10 cellular contexts compared by ENCODE assay signal in the genomic region with DNA sequence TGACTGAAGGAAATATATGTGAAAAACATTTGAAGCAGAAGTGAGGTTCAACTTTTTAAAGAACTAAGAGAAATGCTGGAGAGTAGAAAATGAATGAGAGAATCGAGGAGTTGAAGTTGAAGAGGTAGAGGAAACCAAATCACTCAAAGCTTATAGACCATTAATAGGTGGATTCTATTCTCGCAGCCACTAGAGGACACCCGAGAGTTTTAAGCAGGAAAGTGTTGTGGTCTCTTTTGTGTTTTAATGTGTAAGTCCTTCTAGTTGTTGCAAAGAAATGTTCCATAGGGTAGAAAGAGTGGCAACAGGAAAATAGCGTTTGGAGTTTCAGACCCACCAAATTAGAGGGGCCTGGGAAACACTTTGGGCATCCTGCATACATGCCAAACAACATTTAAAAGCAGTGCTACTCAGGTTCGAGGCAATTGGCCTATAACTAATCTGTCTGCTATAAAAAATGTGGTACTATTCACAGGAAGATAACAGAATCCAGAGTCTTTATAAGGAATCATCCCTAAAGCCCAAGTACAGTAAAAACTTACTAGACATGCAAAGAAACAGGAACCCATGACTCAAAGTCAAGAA.
A peak's percentile ranks its signal among the peaks of the same experiment; 100 is the strongest.
DNase-seq lines count a peak whose midpoint lies in the region; TF ChIP-seq lines count a peak whose summit lies in the region.
"Had no signal": no experiment of that assay in that cellular context is flagged by ENCODE, and none has a peak within 500 bp of the region (broad histone marks: within the 10 kb centered on the region; RNA-seq: fewer than 3 reads in every experiment).

No MANE protein-coding gene starts in this region.

- TF ChIP-seq CTCF in KMS-11 (conservative IDR thresholded peaks at IDR 0.05; ENCODE audit: low read depth, low read length) (peak; percentile 55), astrocyte of the spinal cord (IDR thresholded peaks at IDR 0.05; ENCODE audit: low read depth, low read length) (peak; percentile 41), transverse colon (IDR thresholded peaks at IDR 0.05) (peak in 3 of 5 experiments; percentile 8 to 16 (median 14))

- H3K27ac ChIP-seq in KMS-11 (no peak overlapping the region), transverse colon (no peak overlapping the region)

- H3K79me2 ChIP-seq in KMS-11 (ENCODE audit: insufficient read depth, low read depth): no peaks in the 10 kb centered on the region

- no peaks in the 10 kb centered on the region for H3K4me1 ChIP-seq in KMS-11 (ENCODE audit: low read depth, poor library complexity, severe bottlenecking)
- no peaks in the 10 kb centered on the region for H3K4me1 ChIP-seq in transverse colon

- H3K27me3 ChIP-seq in KMS-11 (ENCODE audit: insufficient read depth, low read depth) (no peaks in the 10 kb centered on the region), transverse colon (no peaks in the 10 kb centered on the region)

- 68 to 75% methylated on average over 4 to 5 of the region's 5 CpGs for WGBS in transverse colon (ENCODE audit: low coverage in 1 of 2), 2 donors

- no peaks in the 10 kb centered on the region for H3K9me3 ChIP-seq in transverse colon

- no peak for TF ChIP-seq POLR2A in transverse colon (IDR thresholded peaks at IDR 0.05)

- no peak overlapping the region for H2AFZ ChIP-seq in KMS-11 (ENCODE audit: low read depth)

- TF ChIP-seq EP300 in transverse colon (IDR thresholded peaks at IDR 0.05; ENCODE audit: low read depth): no peak

- no peaks in the 10 kb centered on the region for H4K20me1 ChIP-seq in KMS-11 (ENCODE audit: insufficient read depth)

- H3K4me3 ChIP-seq in KMS-11 (IDR thresholded peaks at IDR 0.05; ENCODE audit: insufficient read depth, low read depth, low read length) (no peak overlapping the region), astrocyte of the spinal cord (ENCODE audit: low read depth, low read length) (no peak overlapping the region), transverse colon (no peak overlapping the region)

- DNase-seq in SKM-1 treated with dmso at 0.1 percent for 144 hours (lab: John Stamatoyannopoulos, UW; ENCODE audit: unreplicated experiment) (peak; percentile 3), SKM-1 (lab: John Stamatoyannopoulos, UW; ENCODE audit: unreplicated experiment) (no peak), astrocyte of the spinal cord (ENCODE audit: low read depth, low spot score) (peak; percentile 19), transverse colon (no peak), GM19238 (ENCODE audit: insufficient read length, low spot score) (no peak), NCI-H345 treated with DMSO at 0.1 percent for 48 hours (lab: John Stamatoyannopoulos, UW; ENCODE audit: unreplicated experiment) (no peak)
- DNase-seq in stimulated activated CD8-positive, alpha-beta memory T cell treated with anti-CD3 and anti-CD28 coated beads, Interleukin-4, amount 100 ng/mL, for 48 hours: no peak
- DNase-seq: activated naive CD8-positive, alpha-beta T cell treated with anti-CD3 and anti-CD28 coated beads, Interleukin-2, amount 10 ng/mL, durations not matched to agents 7 days and 5 days; left ventricle myocardium superior had no signal

- H3K36me3 ChIP-seq in KMS-11 (ENCODE audit: insufficient read depth): no peaks in the 10 kb centered on the region
- H3K36me3 ChIP-seq in transverse colon: no peaks in the 10 kb centered on the region

- H3K9ac ChIP-seq in KMS-11: no peak overlapping the region

- intact Hi-C loops in transverse colon (cut with DNase I; ENCODE audit: low total_unique reads): no loop called here

- in situ Hi-C loops in astrocyte of the spinal cord (cut with HindIII; ENCODE audit: low sequenced_read_pairs) (no loop called here), transverse colon (cut with MboI; ENCODE audit: low pct_ligation_motif_present in 1 of 4, low pct_unique_long_range_greater_than_20kb in 1 of 4, low sequenced_read_pairs in 3 of 4) (no loop called here)

- H3K4me2 ChIP-seq in KMS-11: no peak overlapping the region

Comparison
In these comparisons a context has a peak if more than half of its experiments do, and no peak if none do; other contexts are left out.
1. DNase-seq: peak in SKM-1 treated with dmso at 0.1 percent for 144 hours (single experiment) and astrocyte of the spinal cord (single experiment); none in SKM-1 (single experiment), transverse colon (single experiment), GM19238 (single experiment), stimulated activated CD8-positive, alpha-beta memory T cell treated with anti-CD3 and anti-CD28 coated beads, Interleukin-4, amount 100 ng/mL, for 48 hours (single experiment) and NCI-H345 treated with DMSO at 0.1 percent for 48 hours (single experiment).
2. Peak in every context shown above with its lines, with median percentiles within 50 percentile points of each other: CTCF ChIP-seq.